In the genomic region with DNA sequence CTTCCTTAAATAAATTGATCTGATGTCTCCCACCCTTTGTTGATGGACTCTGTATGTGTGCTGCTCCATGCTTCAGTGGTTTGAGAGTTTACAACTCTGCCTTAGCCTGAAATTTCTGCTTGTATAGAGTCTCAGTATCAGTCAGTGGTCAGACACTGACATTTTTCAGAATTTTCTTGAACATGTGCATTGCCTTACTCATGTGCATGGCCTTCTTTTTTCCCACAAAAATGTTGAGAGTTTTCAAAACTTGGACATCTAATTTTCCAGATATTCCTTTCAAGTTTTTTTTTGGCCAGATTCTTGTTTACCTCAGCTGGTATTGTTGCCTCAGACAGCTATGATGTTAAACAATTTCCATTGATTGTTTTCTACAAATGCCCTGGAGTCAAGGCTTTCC, we compare ENCODE assay signal across 21 cellular contexts.
"Had no signal": no experiment of that assay in that cellular context is flagged by ENCODE, and none has a peak within 500 bp of the region (broad histone marks: within the 10 kb centered on the region; RNA-seq: fewer than 3 reads in every experiment).

No MANE protein-coding gene starts in this region.

- H3K4me3 ChIP-seq: coronary artery, dorsolateral prefrontal cortex, gastrocnemius medialis, left ventricle myocardium inferior, lower lobe of right lung, neural progenitor cell, pancreas, right lobe of liver, thoracic aorta, transverse colon had no signal

- H3K9me3 ChIP-seq: gastrocnemius medialis, lower lobe of right lung, pancreas, right lobe of liver, thoracic aorta had no signal

- H3K4me1 ChIP-seq: gastrocnemius medialis, left ventricle myocardium inferior, lower lobe of right lung, pancreas, right lobe of liver, transverse colon had no signal

- H3K27ac ChIP-seq: coronary artery, dorsolateral prefrontal cortex, gastrocnemius medialis, left ventricle myocardium inferior, lower lobe of right lung, neural progenitor cell, pancreas, right lobe of liver, thoracic aorta, transverse colon had no signal

- H3K27me3 ChIP-seq: gastrocnemius medialis, neural progenitor cell, pancreas, right lobe of liver, transverse colon had no signal

- ATAC-seq: esophagus mucosa; gastrocnemius medialis; left cardiac atrium; lower lobe of right lung; natural killer cell; pancreas; right lobe of liver; stimulated activated naive B cell treated with anti-CD40 and anti-IgM and Interleukin-4, amounts not matched to agents 10 μg/mL and 1 μg/mL and 100 μg/mL, for 72 hours; stimulated activated naive CD8-positive, alpha-beta T cell treated with anti-CD3 and anti-CD28 coated beads, Interleukin-15, amount 100 ng/mL, for 72 hours had no signal

- DNase-seq: dorsolateral prefrontal cortex; effector CD8-positive, alpha-beta T cell; gastrocnemius medialis; glutamatergic neuron; left cardiac atrium; left ventricle myocardium inferior; lower lobe of right lung; natural killer cell; occipital lobe; pancreas; right lobe of liver; stimulated activated CD4-positive, alpha-beta T cell treated with anti-CD3 and anti-CD28 coated beads, Interleukin-2, amount 100 ng/mL, for 24 hours; stimulated activated CD4-positive, alpha-beta T cell treated with anti-CD3 and anti-CD28 coated beads, Interleukin-4, amount 100 ng/mL, for 4 hours; stimulated activated naive B cell treated with anti-CD40 and anti-IgM and Interleukin-4, amounts not matched to agents 10 μg/mL and 1 μg/mL and 100 μg/mL, for 72 hours; stimulated activated naive CD8-positive, alpha-beta T cell treated with anti-CD3 and anti-CD28 coated beads, Interleukin-15, amount 100 ng/mL, for 72 hours; substantia nigra; transverse colon had no signal
